Comparison of ENCODE assay signal across 1 cellular context in genomic region chr1:25522240-25522639, GRCh38.
TF ChIP-seq lines count a peak whose summit lies in the region.

No MANE protein-coding gene starts in this region.

TF ChIP-seq in GM12878, 131 proteins besides CTCF, POLR2A, EP300 and RAD21 (continued from another document and continues in another):
- TF ChIP-seq ZNF687 (IDR thresholded peaks at IDR 0.05) (no peak), TCF12 (IDR thresholded peaks at IDR 0.05; ENCODE audit: low read depth, low read length) (no peak), JUND (IDR thresholded peaks at IDR 0.05; ENCODE audit: low read depth, low read length) (no peak), SRF (IDR thresholded peaks at IDR 0.05; ENCODE audit: low read depth in 2 of 2, low read length in 2 of 2) (no peak), CHD2 (IDR thresholded peaks at IDR 0.05; ENCODE audit: borderline replicate concordance, low read depth, low read length) (peak; percentile 60; the same call in 1 of the 2 replicates), TARDBP (IDR thresholded peaks at IDR 0.05; ENCODE audit: borderline replicate concordance) (no peak), BCL11A (IDR thresholded peaks at IDR 0.05; ENCODE audit: low read depth, low read length) (peak; percentile 58; the same call in 1 of the 2 replicates), NFYA (IDR thresholded peaks at IDR 0.05; ENCODE audit: borderline replicate concordance, low read depth, low read length) (no peak), MEF2A (IDR thresholded peaks at IDR 0.05; ENCODE audit: insufficient read depth, low read depth, low read length) (no peak), DPF2 (IDR thresholded peaks at IDR 0.05) (peak; percentile 79), JUNB (IDR thresholded peaks at IDR 0.05) (no peak), RBBP5 (conservative IDR thresholded peaks at IDR 0.05) (no peak), GATAD2B (conservative IDR thresholded peaks at IDR 0.05; ENCODE audit: low read depth) (peak; percentile 69; the same call in 1 of the 2 replicates), ZSCAN29 (IDR thresholded peaks at IDR 0.05) (no peak), CEBPZ (IDR thresholded peaks at IDR 0.05; ENCODE audit: low read depth, low read length) (no peak), MYC (IDR thresholded peaks at IDR 0.05; ENCODE audit: insufficient read depth, insufficient read length, insufficient replicate concordance, low read length, severe bottlenecking) (no peak), MYB (IDR thresholded peaks at IDR 0.05; ENCODE audit: borderline replicate concordance, low read depth, low read length) (no peak; the same call in 1 of the 2 replicates), NKRF (conservative IDR thresholded peaks at IDR 0.05) (no peak), ATF2 (IDR thresholded peaks at IDR 0.05; ENCODE audit: low read length) (no peak), SIN3A (IDR thresholded peaks at IDR 0.05; ENCODE audit: low read depth, low read length) (no peak), RB1 (IDR thresholded peaks at IDR 0.05; ENCODE audit: borderline replicate concordance) (no peak), TCF7 (IDR thresholded peaks at IDR 0.05; ENCODE audit: borderline replicate concordance) (no peak), POLR2AphosphoS5 (IDR thresholded peaks at IDR 0.05; ENCODE audit: low read length) (no peak), PML (IDR thresholded peaks at IDR 0.05; ENCODE audit: low read length) (no peak), ZBTB40 (IDR thresholded peaks at IDR 0.05; ENCODE audit: borderline replicate concordance) (no peak), NBN (IDR thresholded peaks at IDR 0.05) (0 out of 2 replicates have a peak, but pooled peaks have one; percentile 31), CBFB (IDR thresholded peaks at IDR 0.05; ENCODE audit: low read depth) (no peak), ZBTB33 (IDR thresholded peaks at IDR 0.05) (no peak), CBX3 (IDR thresholded peaks at IDR 0.05; ENCODE audit: borderline replicate concordance, low read depth) (no peak), BCL3 (IDR thresholded peaks at IDR 0.05; ENCODE audit: borderline replicate concordance, insufficient read depth, low read depth, low read length, poor library complexity, severe bottlenecking) (no peak), TAF1 (IDR thresholded peaks at IDR 0.05; ENCODE audit: borderline replicate concordance, low read depth, low read length) (no peak), ZBTB4 (CRISPR knock-in tag; IDR thresholded peaks at IDR 0.05) (no peak), FOS (IDR thresholded peaks at IDR 0.05; ENCODE audit: borderline replicate concordance, extremely low read depth, insufficient read length) (no peak), NR2C2 (IDR thresholded peaks at IDR 0.05; ENCODE audit: borderline replicate concordance, control insufficient read depth, insufficient read length, low read depth) (no peak)
